ENCODE assay signal across 1 cellular context in the genomic region with DNA sequence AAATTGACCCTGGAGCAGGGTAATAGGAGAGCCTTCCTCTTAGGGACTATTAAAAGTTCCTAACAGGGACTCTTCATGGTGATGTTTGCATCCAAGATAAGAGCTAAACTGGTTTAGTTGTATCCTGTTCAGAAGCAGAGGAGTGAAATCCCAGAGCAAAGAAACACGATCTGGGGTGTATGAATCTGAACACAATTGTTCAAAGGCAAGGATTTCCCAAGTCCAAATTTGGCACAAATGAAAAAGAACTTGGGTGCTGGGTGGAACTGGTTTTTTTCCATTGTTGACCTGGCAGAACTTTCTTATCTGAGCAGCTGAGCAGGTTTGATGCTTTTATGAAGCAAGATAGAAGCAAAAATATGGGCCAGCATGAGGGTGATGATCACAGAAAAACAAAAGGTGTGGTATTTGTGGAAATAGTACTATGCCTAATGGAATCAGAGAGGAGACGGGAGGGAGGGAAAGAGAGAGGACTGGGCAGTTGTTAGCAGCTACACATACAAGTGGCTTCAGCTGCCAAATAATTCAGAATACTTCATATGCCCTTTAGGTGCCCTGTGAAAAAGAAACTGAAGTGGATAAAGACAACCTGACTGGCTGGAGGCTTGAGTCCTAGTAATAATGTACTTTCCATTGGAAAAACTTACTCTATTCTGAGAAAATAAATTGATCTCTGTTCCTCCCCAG.
TF ChIP-seq lines count a peak whose summit lies in the region.

No MANE protein-coding gene starts in this region.

TF ChIP-seq in K562, 482 proteins besides CTCF, POLR2A, EP300 and RAD21:
- TF ChIP-seq BACH1 (tag; IDR thresholded peaks at IDR 0.05) (0 out of 2 replicates have a peak, but pooled peaks have one; percentile 28), SRSF9 (IDR thresholded peaks at IDR 0.05; ENCODE audit: borderline replicate concordance, low read depth, low read length) (no peak), ZEB2 (IDR thresholded peaks at IDR 0.05) (peak; percentile 15; the same call in 1 of the 2 replicates)
- TF ChIP-seq, protein P1, sequence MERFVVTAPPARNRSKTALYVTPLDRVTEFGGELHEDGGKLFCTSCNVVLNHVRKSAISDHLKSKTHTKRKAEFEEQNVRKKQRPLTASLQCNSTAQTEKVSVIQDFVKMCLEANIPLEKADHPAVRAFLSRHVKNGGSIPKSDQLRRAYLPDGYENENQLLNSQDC (CRISPR knock-in tag; IDR thresholded peaks at IDR 0.05): 0 out of 2 replicates have a peak, but pooled peaks have one; percentile 39
